ENCODE assay signal across 8 cellular contexts in the genomic region with DNA sequence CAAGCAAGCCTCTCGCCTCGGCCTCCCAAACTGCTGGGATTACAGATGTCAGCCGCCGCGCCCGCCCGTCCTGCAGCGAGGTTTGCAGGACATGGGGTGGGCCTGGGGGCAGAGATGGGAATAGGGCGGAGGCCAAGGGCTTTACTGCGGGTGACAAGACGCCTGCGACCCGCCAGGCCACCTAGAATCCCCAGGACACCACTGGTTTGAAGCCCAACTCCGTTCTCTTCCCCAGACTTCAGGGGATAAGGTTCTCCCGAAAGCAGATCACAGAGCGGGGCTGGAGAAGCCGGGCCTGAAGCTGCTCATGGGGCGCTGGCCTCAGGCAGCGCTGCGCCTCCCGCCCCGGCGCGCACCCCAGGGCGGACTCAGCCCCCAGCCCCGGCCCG. TPM values are rescaled to one million over a fixed set of nuclear protein-coding genes. Genes with fewer than 3 reads are reported as not detected.
DNase-seq lines count a peak whose midpoint lies in the region; ATAC-seq, FAIRE-seq and TF ChIP-seq lines count a peak whose summit lies in the region.

No MANE protein-coding gene starts in this region.

- peak overlapping the region; percentile 87 for H3K4me2 ChIP-seq in IMR-90 (ENCODE audit: low read depth, low read length)
- peak overlapping the region; percentile 61 for H3K4me2 ChIP-seq in mesendoderm (ENCODE audit: low read length)

- H4K5ac ChIP-seq in IMR-90 (ENCODE audit: low read depth, low read length) (no peak overlapping the region), mesendoderm (ENCODE audit: low read length) (no peak overlapping the region)

- H2AK9ac ChIP-seq in IMR-90 (replicated peaks; ENCODE audit: low read depth, low read length, poor library complexity) = peak overlapping the region; percentile 99

- peak overlapping the region; percentile 65; the same call in 1 of the 2 replicates for H3K14ac ChIP-seq in IMR-90 (replicated peaks; ENCODE audit: low read depth, low read length)

- H2BK15ac ChIP-seq in IMR-90 (ENCODE audit: low read depth, low read length) = no peak overlapping the region
- no peak overlapping the region for H2BK15ac ChIP-seq in mesendoderm (replicated peaks; ENCODE audit: low read depth)

- H4K20me1 ChIP-seq in IMR-90 (ENCODE audit: insufficient read depth, low read length) = peaks cover 57% of the 10 kb centered on the region

- BruUV-seq in IMR-90 (replicated peaks; lab: Mats Ljungman, UMichigan) = no TSS peak

- in situ Hi-C loops in IMR-90 (cut with MboI; ENCODE audit: low sequenced_read_pairs) = no loop called here

- peaks cover 37% of the 10 kb centered on the region for H3K4me1 ChIP-seq in IMR-90 (ENCODE audit: control insufficient read depth, insufficient read depth, low read length)
- peaks cover 5% of the 10 kb centered on the region for H3K4me1 ChIP-seq in mesendoderm (ENCODE audit: control insufficient read depth, low read depth, low read length)

- no peak for TF ChIP-seq POLR2A in IMR-90 (IDR thresholded peaks at IDR 0.05; ENCODE audit: low read depth, low read length)

- no peak for DNase-seq in activated CD4-positive, CD25-positive, alpha-beta regulatory T cell (lab: John Stamatoyannopoulos, UW)
- DNase-seq in IMR-90 (no peak), bronchial epithelial cell (ENCODE audit: low read depth) (no peak), mesendoderm (no peak), GM19238 (ENCODE audit: insufficient read length, low spot score) (no peak), ecto neural progenitor cell (ENCODE audit: low spot score) (no peak), GOT3 (lab: John Stamatoyannopoulos, UW) (no peak)

- peaks cover 43% of the 10 kb centered on the region for H3K36me3 ChIP-seq in IMR-90 (ENCODE audit: control insufficient read depth, insufficient read depth, low read length)
- peaks cover 30% of the 10 kb centered on the region for H3K36me3 ChIP-seq in bronchial epithelial cell (ENCODE audit: control insufficient read depth, insufficient read depth, low read length)
- peaks cover 10% of the 10 kb centered on the region for H3K36me3 ChIP-seq in mesendoderm (ENCODE audit: control insufficient read depth, insufficient read depth, low read length)

- H3K27ac ChIP-seq in IMR-90 (ENCODE audit: insufficient read depth, low read length) (peak overlapping the region; percentile 98), mesendoderm (ENCODE audit: low read depth, low read length) (no peak overlapping the region)

- H3K9ac ChIP-seq in IMR-90 (ENCODE audit: low read depth, low read length) (peak overlapping the region; percentile 90), mesendoderm (ENCODE audit: low read length) (peak overlapping the region; percentile 70)

- H4K8ac ChIP-seq in IMR-90 (ENCODE audit: low read depth in 2 of 2, low read length in 2 of 2) (no peak overlapping the region; a peak in 1 of 4 replicates), mesendoderm (ENCODE audit: low read depth, low read length) (no peak overlapping the region)

- H2BK20ac ChIP-seq in IMR-90 (ENCODE audit: low read depth, low read length) = no peak overlapping the region

- H3K27me3 ChIP-seq in IMR-90 (ENCODE audit: control insufficient read depth, insufficient read depth, low read length) = no peaks in the 10 kb centered on the region
- no peaks in the 10 kb centered on the region for H3K27me3 ChIP-seq in bronchial epithelial cell (ENCODE audit: control insufficient read depth, insufficient read depth, low read length)
- H3K27me3 ChIP-seq in mesendoderm (ENCODE audit: insufficient read depth, low read length, poor library complexity) = no peaks in the 10 kb centered on the region

- 0% methylated on average over 4 of the region's 27 CpGs; no CpG with 5 or more reads in 1 of the 2 experiments for WGBS in IMR-90 (ENCODE audit: extremely low coverage in 2 of 2, insufficient read length in 1 of 2), 2 experiments
- no CpG with 5 or more reads among the region's 27 CpGs for WGBS in mesendoderm (ENCODE audit: extremely low coverage, insufficient coverage, low lambda C conversion rate)

- H3K4me3 ChIP-seq in IMR-90 (ENCODE audit: insufficient read depth, low read depth, low read length) (peak overlapping the region; percentile 98), bronchial epithelial cell (ENCODE audit: low read depth, low read length) (peak overlapping the region; percentile 52), mesendoderm (ENCODE audit: low read length) (peak overlapping the region; percentile 57)

- TF ChIP-seq CTCF in IMR-90 (conservative IDR thresholded peaks at IDR 0.05; ENCODE audit: low read depth, low read length) (no peak), bronchial epithelial cell (IDR thresholded peaks at IDR 0.05; ENCODE audit: insufficient read depth, low read length, severe bottlenecking) (no peak)

- dilution Hi-C loops in IMR-90 (cut with HindIII; ENCODE audit: low sequenced_read_pairs, unreplicated experiment) = no loop called here

- intact Hi-C loops in IMR-90 (cut with micrococcal nuclease) = loop anchor here (10.0 kb wide), 1 partner anchor 213 kb away; no protein-coding TSS in a partner anchor

- no peak overlapping the region for H2BK120ac ChIP-seq in IMR-90 (ENCODE audit: low read depth, low read length)
- H2BK120ac ChIP-seq in mesendoderm (ENCODE audit: low read depth, low read length) = no peak overlapping the region

- peak overlapping the region; percentile 27; the same call in 1 of the 2 replicates for H2AK5ac ChIP-seq in IMR-90 (ENCODE audit: low read depth, low read length)
- H2AK5ac ChIP-seq in mesendoderm (ENCODE audit: low read length) = no peak overlapping the region

- H3K9me1 ChIP-seq in IMR-90 (ENCODE audit: insufficient read depth, low read length) = peaks cover 21% of the 10 kb centered on the region

- no peak for FAIRE-seq in bronchial epithelial cell (lab: Jason Lieb, UNC)

- no peak for TF ChIP-seq RAD21 in IMR-90 (IDR thresholded peaks at IDR 0.05; ENCODE audit: low read length)

- H3K18ac ChIP-seq in IMR-90 (ENCODE audit: low read depth, low read length) (no peak overlapping the region), mesendoderm (ENCODE audit: low read length) (peak overlapping the region; percentile 11)

- H3K9me3 ChIP-seq in IMR-90 (ENCODE audit: control insufficient read depth, insufficient read depth, low read length) = no peaks in the 10 kb centered on the region

- peak overlapping the region; percentile 91 for H2AFZ ChIP-seq in IMR-90 (replicated peaks; ENCODE audit: low read length, poor library complexity)

- H2BK5ac ChIP-seq in IMR-90 (ENCODE audit: low read depth, low read length, poor library complexity, severe bottlenecking) (peak overlapping the region; percentile 73), mesendoderm (ENCODE audit: low read length) (no peak overlapping the region)

- CTCF ChIA-PET in IMR-90 (lab: Yijun Ruan, JAX) = no interaction called here

- H3K4ac ChIP-seq in IMR-90 (ENCODE audit: low read depth, low read length) (peak overlapping the region; percentile 79; the same call in 1 of the 2 replicates), mesendoderm (ENCODE audit: low read depth, low read length) (no peak overlapping the region)

- H3K56ac ChIP-seq in IMR-90 (ENCODE audit: extremely low read depth, insufficient read depth, low read length) = peak overlapping the region; percentile 70; the same call in 1 of the 2 replicates
- peak overlapping the region; percentile 94 for H3K56ac ChIP-seq in mesendoderm (ENCODE audit: low read length)

- POLR2A ChIA-PET in IMR-90 (lab: Charles Lee; ENCODE audit: unreplicated experiment) = interaction anchor here (0.6 kb wide), 1 partner anchor 39 kb away, joined by 3 read pairs; no protein-coding TSS in a partner anchor

- H3K23ac ChIP-seq in IMR-90 (ENCODE audit: low read depth, low read length) = peak overlapping the region; percentile 80; the same call in 1 of the 2 replicates
- H3K23ac ChIP-seq in mesendoderm (ENCODE audit: low read length) = no peak overlapping the region

- H4K91ac ChIP-seq in IMR-90 (ENCODE audit: insufficient read depth, low read depth, low read length) = no peak overlapping the region; the same call in 1 of the 2 replicates

- H3K79me2 ChIP-seq in mesendoderm (ENCODE audit: control insufficient read depth, insufficient read depth, low read length) = peaks cover 16% of the 10 kb centered on the region

- ATAC-seq in activated CD4-positive, CD25-positive, alpha-beta regulatory T cell treated with anti-CD3 and anti-CD28 coated beads, Interleukin-2, amount 50 U/mL, for 24 hours = peak; percentile 46 to 52
- ATAC-seq in IMR-90 (ENCODE audit: low read depth) = peak; percentile 0

- H3K79me1 ChIP-seq in IMR-90 (ENCODE audit: low read depth in 1 of 2, low read length in 2 of 2) (peaks cover 28 to 70% of the 10 kb centered on the region in 2 experiments; a peak in 3 of 4 replicates), mesendoderm (ENCODE audit: low read length) (peaks cover 7% of the 10 kb centered on the region)

RNA-seq across cellular contexts. Expression of a gene that starts 0.4 kb away (rescaled TPM):
- 44.4 and 123 TPM in 2 replicates for total RNA-seq in IMR-90 (2012; rRNA removed)
- polyA plus RNA-seq in IMR-90 (2012; rRNA removed) = 416 and 907 TPM in 2 replicates
- polyA plus RNA-seq in IMR-90 (2012; cell fraction: cytosol; rRNA removed) = 193 and 430 TPM in 2 replicates
- 27.7 and 112 TPM in 2 replicates for polyA plus RNA-seq in IMR-90 (2012; cell fraction: nucleus; rRNA removed; ENCODE audit: low replicate concordance)
- total RNA-seq in bronchial epithelial cell = 8.7 and 51.6 TPM in 2 replicates
- polyA plus RNA-seq in mesendoderm (2013, experiment 1 of 2) = 270 TPM
- 276 TPM for polyA plus RNA-seq in mesendoderm (2013, experiment 2 of 2)

RNA-seq across cellular contexts. Expression of a gene that starts 0.7 kb away (rescaled TPM):
- total RNA-seq in IMR-90 (2012; rRNA removed) (143 and 161 TPM in 2 replicates), bronchial epithelial cell (50.8 and 71.6 TPM in 2 replicates)
- 293 and 327 TPM in 2 replicates for polyA plus RNA-seq in IMR-90 (2012; rRNA removed)
- 286 and 483 TPM in 2 replicates for polyA plus RNA-seq in IMR-90 (2012; cell fraction: cytosol; rRNA removed)
- 295 and 963 TPM in 2 replicates for polyA plus RNA-seq in IMR-90 (2012; cell fraction: nucleus; rRNA removed; ENCODE audit: low replicate concordance)
- polyA plus RNA-seq in mesendoderm (2013, experiment 1 of 2) = 20.6 TPM
- 19.9 TPM for polyA plus RNA-seq in mesendoderm (2013, experiment 2 of 2)

RNA-seq across cellular contexts. Expression of a gene that starts 9.2 kb away (rescaled TPM):
- total RNA-seq in IMR-90 (2012; rRNA removed) (789 and 1,150 TPM in 2 replicates), bronchial epithelial cell (321 and 324 TPM in 2 replicates)
- 1,267 and 1,435 TPM in 2 replicates for polyA plus RNA-seq in IMR-90 (2012; rRNA removed)
- polyA plus RNA-seq in IMR-90 (2012; cell fraction: cytosol; rRNA removed) = 933 and 2,823 TPM in 2 replicates
- 859 and 2,218 TPM in 2 replicates for polyA plus RNA-seq in IMR-90 (2012; cell fraction: nucleus; rRNA removed; ENCODE audit: low replicate concordance)
- polyA plus RNA-seq in mesendoderm (2013, experiment 1 of 2) = 58.7 TPM
- 55.5 TPM for polyA plus RNA-seq in mesendoderm (2013, experiment 2 of 2)

RNA-seq across cellular contexts. Expression of a gene that starts 14.3 kb away (rescaled TPM):
- 0.28 and 0.54 TPM in 2 replicates for total RNA-seq in IMR-90 (2012; rRNA removed)
- 2.5 and 3.2 TPM in 2 replicates for polyA plus RNA-seq in IMR-90 (2012; rRNA removed)
- polyA plus RNA-seq in IMR-90 (2012; cell fraction: cytosol; rRNA removed) = 3.2 and 3.5 TPM in 2 replicates
- 8.0 and 18.2 TPM in 2 replicates for polyA plus RNA-seq in IMR-90 (2012; cell fraction: nucleus; rRNA removed; ENCODE audit: low replicate concordance)
- total RNA-seq in bronchial epithelial cell = 0.51 and 0.53 TPM in 2 replicates
- polyA plus RNA-seq in mesendoderm (2013, experiment 1 of 2) = 5.0 TPM
- 4.8 TPM for polyA plus RNA-seq in mesendoderm (2013, experiment 2 of 2)

RNA-seq across cellular contexts. Expression of a gene that starts 23.3 kb away (rescaled TPM):
- 7.0 and 7.2 TPM in 2 replicates for total RNA-seq in IMR-90 (2012; rRNA removed)
- 94.3 and 109 TPM in 2 replicates for polyA plus RNA-seq in IMR-90 (2012; rRNA removed)
- polyA plus RNA-seq in IMR-90 (2012; cell fraction: cytosol; rRNA removed) = 84.2 and 129 TPM in 2 replicates
- polyA plus RNA-seq in IMR-90 (2012; cell fraction: nucleus; rRNA removed; ENCODE audit: low replicate concordance) = 289 and 727 TPM in 2 replicates
- total RNA-seq in bronchial epithelial cell = 9.0 and 15.6 TPM in 2 replicates
- polyA plus RNA-seq in mesendoderm (2013, experiment 1 of 2) = 25.3 TPM
- polyA plus RNA-seq in mesendoderm (2013, experiment 2 of 2) = 26.5 TPM
